Comparison of ENCODE assay signal across 6 cellular contexts in genomic region chr19:17394891-17395415, GRCh38. TPM values are rescaled to one million over a fixed set of nuclear protein-coding genes. Genes with fewer than 3 reads are reported as not detected.
DNase-seq lines count a peak whose midpoint lies in the region; ATAC-seq, FAIRE-seq and TF ChIP-seq lines count a peak whose summit lies in the region.

No MANE protein-coding gene starts in this region.

- dilution Hi-C loops in keratinocyte (cut with MboI; ENCODE audit: extremely low pct_ligation_motif_present, low sequenced_read_pairs), result no loop called here

- no peak overlapping the region for H2AFZ ChIP-seq in keratinocyte (ENCODE audit: control insufficient read depth, low read length)

- no peak overlapping the region for H3K27ac ChIP-seq in CD8-positive, alpha-beta memory T cell (ENCODE audit: low read depth, low read length)
- no peak overlapping the region for H3K27ac ChIP-seq in keratinocyte (ENCODE audit: control insufficient read depth, insufficient read depth, low read length)

- H3K4me3 ChIP-seq in CD8-positive, alpha-beta memory T cell (ENCODE audit: low read length), result no peak overlapping the region
- no peak overlapping the region for H3K4me3 ChIP-seq in keratinocyte (ENCODE audit: control insufficient read depth in 2 of 3, extremely low read depth in 1 of 3, insufficient read depth in 2 of 3, low read depth in 1 of 3, low read length in 3 of 3)

- no peaks in the 10 kb centered on the region for H3K9me1 ChIP-seq in keratinocyte (ENCODE audit: control insufficient read depth, extremely low read depth, insufficient read depth, low read length)

- peak in 1 of 5 donors; percentile 27 for DNase-seq in CD8-positive, alpha-beta memory T cell
- DNase-seq in NCI-H2196 (lab: John Stamatoyannopoulos, UW; ENCODE audit: unreplicated experiment), result peak; percentile 73
- DNase-seq in keratinocyte (ENCODE audit: low read depth, low spot score), result peak; percentile 46
- no peak for DNase-seq in type B pancreatic cell (ENCODE audit: extremely low spot score, unreplicated experiment)
- no peak for DNase-seq in NCI-H345 (lab: John Stamatoyannopoulos, UW)

- peak overlapping the region in 1 of 7 donors; percentile 28 for H3K4me3 Mint-ChIP-seq in CD8-positive, alpha-beta memory T cell
- no peak overlapping the region for H3K4me3 Mint-ChIP-seq in activated T-helper 17 cell treated with anti-CD3 and anti-CD28 coated beads, Interleukin-2, amount 50 U/mL, for 72 hours
- no peak overlapping the region for H3K4me3 Mint-ChIP-seq in type B pancreatic cell

- H3K27ac Mint-ChIP-seq in CD8-positive, alpha-beta memory T cell, result peak overlapping the region in 6 of 8 donors; percentile 51 to 90 (median 68)
- H3K27ac Mint-ChIP-seq in activated T-helper 17 cell treated with anti-CD3 and anti-CD28 coated beads, Interleukin-2, amount 50 U/mL, for 72 hours, result peak overlapping the region; percentile 56
- no peak overlapping the region for H3K27ac Mint-ChIP-seq in type B pancreatic cell

- FAIRE-seq in keratinocyte (lab: Jason Lieb, UNC), result no peak

- no peak overlapping the region for H3K4me2 ChIP-seq in keratinocyte (ENCODE audit: control insufficient read depth, extremely low read depth, insufficient read depth, low read depth, low read length)

- H3K4me1 ChIP-seq in CD8-positive, alpha-beta memory T cell (ENCODE audit: insufficient read depth, low read length), result peaks cover 20% of the 10 kb centered on the region
- H3K4me1 ChIP-seq in keratinocyte (ENCODE audit: control insufficient read depth, extremely low read depth, insufficient read depth, low read length), result peaks cover 9% of the 10 kb centered on the region

- peak; percentile 46 to 92 (median 85) for TF ChIP-seq CTCF in keratinocyte (optimal IDR thresholded peaks at IDR 0.05 in 1 of 3, IDR thresholded peaks at IDR 0.05 in 1 of 3, conservative IDR thresholded peaks at IDR 0.05 in 1 of 3; ENCODE audit: extremely low read depth in 1 of 3, insufficient read depth in 2 of 3, low read length in 3 of 3)
- peak; percentile 73 for TF ChIP-seq CTCF in type B pancreatic cell (conservative IDR thresholded peaks at IDR 0.05)

- POLR2A ChIA-PET in CD8-positive, alpha-beta memory T cell (lab: Charles Lee), result interaction anchor here (0.7 kb wide), 1 partner anchor 403 kb away, joined by 5 read pairs; no protein-coding TSS in a partner anchor

- H3K27me3 Mint-ChIP-seq in CD8-positive, alpha-beta memory T cell, result peaks cover 0 to 2% of the 10 kb centered on the region in 2 donors
- H3K27me3 Mint-ChIP-seq in activated T-helper 17 cell treated with anti-CD3 and anti-CD28 coated beads, Interleukin-2, amount 50 U/mL, for 72 hours, result no peaks in the 10 kb centered on the region
- H3K27me3 Mint-ChIP-seq in type B pancreatic cell, result peaks cover 9% of the 10 kb centered on the region

- H3K9me3 Mint-ChIP-seq in CD8-positive, alpha-beta memory T cell, result no peaks in the 10 kb centered on the region
- no peaks in the 10 kb centered on the region for H3K9me3 Mint-ChIP-seq in activated T-helper 17 cell treated with anti-CD3 and anti-CD28 coated beads, Interleukin-2, amount 50 U/mL, for 72 hours
- H3K9me3 Mint-ChIP-seq in type B pancreatic cell, result no peaks in the 10 kb centered on the region

- CTCF ChIA-PET in CD8-positive, alpha-beta memory T cell (lab: Charles Lee), result interaction anchor here (1.0 to 1.4 kb wide), 3 partner anchors 8 to 213 kb away, joined by 3 read pairs; no protein-coding TSS in a partner anchor

- peaks cover 0 to 5% (median 0%) of the 10 kb centered on the region in 3 donors for H3K36me3 Mint-ChIP-seq in CD8-positive, alpha-beta memory T cell
- peaks cover 18% of the 10 kb centered on the region for H3K36me3 Mint-ChIP-seq in activated T-helper 17 cell treated with anti-CD3 and anti-CD28 coated beads, Interleukin-2, amount 50 U/mL, for 72 hours (ENCODE audit: low read depth)
- no peaks in the 10 kb centered on the region for H3K36me3 Mint-ChIP-seq in type B pancreatic cell

- H3K27me3 ChIP-seq in CD8-positive, alpha-beta memory T cell (ENCODE audit: insufficient read depth, low read length, poor library complexity, severe bottlenecking), result no peaks in the 10 kb centered on the region
- peaks cover 9% of the 10 kb centered on the region for H3K27me3 ChIP-seq in keratinocyte (ENCODE audit: control insufficient read depth, extremely low read depth, insufficient read depth, low read length)

- no peaks in the 10 kb centered on the region for H3K36me3 ChIP-seq in CD8-positive, alpha-beta memory T cell (ENCODE audit: insufficient read depth, low read length)
- H3K36me3 ChIP-seq in keratinocyte (ENCODE audit: control insufficient read depth in 2 of 2, extremely low read depth in 1 of 2, insufficient read depth in 2 of 2, low read length in 2 of 2), result no peaks in the 10 kb centered on the region

- peaks cover 15 to 29% (median 20%) of the 10 kb centered on the region in 3 donors for H3K4me1 Mint-ChIP-seq in CD8-positive, alpha-beta memory T cell
- H3K4me1 Mint-ChIP-seq in activated T-helper 17 cell treated with anti-CD3 and anti-CD28 coated beads, Interleukin-2, amount 50 U/mL, for 72 hours, result peaks cover 10% of the 10 kb centered on the region
- peaks cover 9% of the 10 kb centered on the region for H3K4me1 Mint-ChIP-seq in type B pancreatic cell (ENCODE audit: unreplicated experiment)

- H4K20me1 ChIP-seq in keratinocyte (ENCODE audit: control insufficient read depth, extremely low read depth, insufficient read depth, low read length), result no peaks in the 10 kb centered on the region

- H3K9ac ChIP-seq in keratinocyte (ENCODE audit: control insufficient read depth, extremely low read depth, insufficient read depth, low read length), result no peak overlapping the region

- H3K9me3 ChIP-seq in CD8-positive, alpha-beta memory T cell (ENCODE audit: low read length), result no peaks in the 10 kb centered on the region
- no peaks in the 10 kb centered on the region for H3K9me3 ChIP-seq in keratinocyte (ENCODE audit: control insufficient read depth, low read depth, low read length)

- peak; percentile 15 for ATAC-seq in activated T-helper 17 cell treated with anti-CD3 and anti-CD28 coated beads, Interleukin-2, amount 50 U/mL, for 72 hours (replicated peaks)

- no peaks in the 10 kb centered on the region for H3K79me2 ChIP-seq in keratinocyte (ENCODE audit: control insufficient read depth, insufficient read depth, low read length)

RNA-seq across cellular contexts. Expression of gene CCDC194, which starts 1.0 kb away (rescaled TPM):
- 1 to 10 TPM; 1.1 to 1.5 TPM for total RNA-seq in CD8-positive, alpha-beta memory T cell
- not detected for polyA plus RNA-seq in CD8-positive, alpha-beta memory T cell
- 1 to 10 TPM; 1.8 to 4.8 TPM for total RNA-seq in activated T-helper 17 cell treated with anti-CD3 and anti-CD28 coated beads, Interleukin-2, amount 50 U/mL, for 72 hours
- not detected in 3 replicates for polyA plus RNA-seq in keratinocyte
- polyA plus RNA-seq in keratinocyte (2011; ENCODE audit: low read depth), result not detected
- not detected in 2 replicates for polyA plus RNA-seq in keratinocyte (2011; cell fraction: cytosol; rRNA removed)
- polyA plus RNA-seq in keratinocyte (2011; cell fraction: nucleus; rRNA removed), result not detected in 2 replicates
- not detected in 2 replicates for polyA plus RNA-seq in keratinocyte (2012; ENCODE audit: low replicate concordance)
- not detected in 3 replicates for polyA minus RNA-seq in keratinocyte
- not detected for polyA minus RNA-seq in keratinocyte (2011; cell fraction: cytosol; rRNA and poly(A)+ RNA removed)
- not detected in 2 replicates for polyA minus RNA-seq in keratinocyte (2011; cell fraction: nucleus; rRNA and poly(A)+ RNA removed)
- not detected in 2 replicates for total RNA-seq in type B pancreatic cell (ENCODE audit: low replicate concordance)

RNA-seq across cellular contexts. Expression of gene BST2, which starts 10.5 kb away (rescaled TPM):
- total RNA-seq in CD8-positive, alpha-beta memory T cell, result 100 to 1,000 TPM; 116 to 124 TPM
- polyA plus RNA-seq in CD8-positive, alpha-beta memory T cell, result 192 TPM
- 100 to 1,000 TPM; 130 to 154 TPM for total RNA-seq in activated T-helper 17 cell treated with anti-CD3 and anti-CD28 coated beads, Interleukin-2, amount 50 U/mL, for 72 hours
- polyA plus RNA-seq in keratinocyte, result 4.0 to 8.4 TPM (median 4.4 TPM) in 3 replicates
- polyA plus RNA-seq in keratinocyte (2011; ENCODE audit: low read depth), result not detected
- polyA plus RNA-seq in keratinocyte (2011; cell fraction: cytosol; rRNA removed), result 2.7 and 5.7 TPM in 2 replicates
- 4.3 and 6.3 TPM in 2 replicates for polyA plus RNA-seq in keratinocyte (2011; cell fraction: nucleus; rRNA removed)
- 0.17 and 3.1 TPM in 2 replicates for polyA plus RNA-seq in keratinocyte (2012; ENCODE audit: low replicate concordance)
- polyA minus RNA-seq in keratinocyte, result 0.48 to 4.6 TPM (median 1.7 TPM) in 3 replicates
- 8.8 TPM for polyA minus RNA-seq in keratinocyte (2011; cell fraction: cytosol; rRNA and poly(A)+ RNA removed)
- polyA minus RNA-seq in keratinocyte (2011; cell fraction: nucleus; rRNA and poly(A)+ RNA removed), result 2.1 and 5.0 TPM in 2 replicates
- total RNA-seq in type B pancreatic cell (ENCODE audit: low replicate concordance), result 2.5 and 3.8 TPM in 2 replicates

RNA-seq across cellular contexts. Expression of gene PLVAP, which starts 17.8 kb away (rescaled TPM):
- total RNA-seq in CD8-positive, alpha-beta memory T cell, result not detected
- polyA plus RNA-seq in CD8-positive, alpha-beta memory T cell, result not detected
- under 1 TPM in 1 of 2 donors, not detected in 1; 0.53 TPM for total RNA-seq in activated T-helper 17 cell treated with anti-CD3 and anti-CD28 coated beads, Interleukin-2, amount 50 U/mL, for 72 hours
- not detected in 3 replicates for polyA plus RNA-seq in keratinocyte
- not detected for polyA plus RNA-seq in keratinocyte (2011; ENCODE audit: low read depth)
- not detected in 2 replicates for polyA plus RNA-seq in keratinocyte (2011; cell fraction: cytosol; rRNA removed)
- not detected in 2 replicates for polyA plus RNA-seq in keratinocyte (2011; cell fraction: nucleus; rRNA removed)
- polyA plus RNA-seq in keratinocyte (2012; ENCODE audit: low replicate concordance), result not detected in 2 replicates
- polyA minus RNA-seq in keratinocyte, result not detected in 3 replicates
- not detected for polyA minus RNA-seq in keratinocyte (2011; cell fraction: cytosol; rRNA and poly(A)+ RNA removed)
- polyA minus RNA-seq in keratinocyte (2011; cell fraction: nucleus; rRNA and poly(A)+ RNA removed), result not detected in 2 replicates
- 0.72 TPM in 1 of 2 replicates, not detected in the other for total RNA-seq in type B pancreatic cell (ENCODE audit: low replicate concordance)

RNA-seq across cellular contexts. Expression of gene MVB12A, which starts 24.9 kb away (rescaled TPM):
- total RNA-seq in CD8-positive, alpha-beta memory T cell, result 10 to 100 TPM; 34.5 to 39.2 TPM
- 26.9 TPM for polyA plus RNA-seq in CD8-positive, alpha-beta memory T cell
- total RNA-seq in activated T-helper 17 cell treated with anti-CD3 and anti-CD28 coated beads, Interleukin-2, amount 50 U/mL, for 72 hours, result 10 to 100 TPM; 42.6 to 48.9 TPM
- polyA plus RNA-seq in keratinocyte, result 23.3 to 36.6 TPM (median 33.0 TPM) in 3 replicates
- polyA plus RNA-seq in keratinocyte (2011; ENCODE audit: low read depth), result 9.5 TPM
- polyA plus RNA-seq in keratinocyte (2011; cell fraction: cytosol; rRNA removed), result 17.9 and 36.2 TPM in 2 replicates
- polyA plus RNA-seq in keratinocyte (2011; cell fraction: nucleus; rRNA removed), result 21.8 and 31.9 TPM in 2 replicates
- 26.7 and 44.0 TPM in 2 replicates for polyA plus RNA-seq in keratinocyte (2012; ENCODE audit: low replicate concordance)
- 10.8 to 34.4 TPM (median 16.2 TPM) in 3 replicates for polyA minus RNA-seq in keratinocyte
- 29.9 TPM for polyA minus RNA-seq in keratinocyte (2011; cell fraction: cytosol; rRNA and poly(A)+ RNA removed)
- polyA minus RNA-seq in keratinocyte (2011; cell fraction: nucleus; rRNA and poly(A)+ RNA removed), result 8.5 and 10.2 TPM in 2 replicates
- total RNA-seq in type B pancreatic cell (ENCODE audit: low replicate concordance), result 32.0 and 37.7 TPM in 2 replicates

RNA-seq across cellular contexts. Expression of gene TMEM221, which starts 53.5 kb away (rescaled TPM):
- total RNA-seq in CD8-positive, alpha-beta memory T cell, result not detected
- not detected for polyA plus RNA-seq in CD8-positive, alpha-beta memory T cell
- total RNA-seq in activated T-helper 17 cell treated with anti-CD3 and anti-CD28 coated beads, Interleukin-2, amount 50 U/mL, for 72 hours, result not detected
- polyA plus RNA-seq in keratinocyte, result 0.04 to 0.08 TPM (median 0.06 TPM) in 3 replicates
- polyA plus RNA-seq in keratinocyte (2011; ENCODE audit: low read depth), result not detected
- 0.04 and 0.09 TPM in 2 replicates for polyA plus RNA-seq in keratinocyte (2011; cell fraction: cytosol; rRNA removed)
- 0.16 and 0.27 TPM in 2 replicates for polyA plus RNA-seq in keratinocyte (2011; cell fraction: nucleus; rRNA removed)
- 0.10 and 0.25 TPM in 2 replicates for polyA plus RNA-seq in keratinocyte (2012; ENCODE audit: low replicate concordance)
- 0.16 TPM in 1 of 3 replicates, not detected in the others for polyA minus RNA-seq in keratinocyte
- not detected for polyA minus RNA-seq in keratinocyte (2011; cell fraction: cytosol; rRNA and poly(A)+ RNA removed)
- polyA minus RNA-seq in keratinocyte (2011; cell fraction: nucleus; rRNA and poly(A)+ RNA removed), result not detected in 2 replicates
- 0.74 and 0.87 TPM in 2 replicates for total RNA-seq in type B pancreatic cell (ENCODE audit: low replicate concordance)

Comparison
In these comparisons a context has a peak if more than half of its experiments do, and no peak if none do; other contexts are left out.
1. DNase-seq: peak in NCI-H2196 (single experiment) and keratinocyte (single experiment); none in type B pancreatic cell (single experiment) and NCI-H345 (single experiment).
2. RNA of gene BST2, which starts 10.5 kb away (total RNA-seq): 130 to 154 TPM in activated T-helper 17 cell treated with anti-CD3 and anti-CD28 coated beads, Interleukin-2, amount 50 U/mL, for 72 hours and 116 to 124 TPM in CD8-positive, alpha-beta memory T cell; 2.5 to 3.8 TPM in type B pancreatic cell; every median in the first group is over 10 times any median in the second.